In genomic region chr11:66454253-66454652, GRCh38 we compare ENCODE assay signal across 2 cellular contexts.
TF ChIP-seq lines count a peak whose summit lies in the region.

No MANE protein-coding gene starts in this region.

TF ChIP-seq in A549, 52 proteins besides CTCF, POLR2A, EP300 and RAD21:
- TF ChIP-seq JUNB (IDR thresholded peaks at IDR 0.05) (no peak), CEBPB (IDR thresholded peaks at IDR 0.05) (no peak), CBX8 (IDR thresholded peaks at IDR 0.05) (no peak), NFE2L2 (conservative IDR thresholded peaks at IDR 0.05; ENCODE audit: low read length) (no peak), EHF (CRISPR knock-in tag; IDR thresholded peaks at IDR 0.05) (no peak), E2F6 (IDR thresholded peaks at IDR 0.05; ENCODE audit: borderline replicate concordance, low read depth) (no peak), CBX2 (IDR thresholded peaks at IDR 0.05; ENCODE audit: borderline replicate concordance, low read depth) (no peak), SREBF2 (IDR thresholded peaks at IDR 0.05) (no peak), NR3C1 (IDR thresholded peaks at IDR 0.05) (no peak), HDAC2 (IDR thresholded peaks at IDR 0.05) (no peak), USF2 (IDR thresholded peaks at IDR 0.05) (no peak), TP53 (CRISPR knock-in tag; IDR thresholded peaks at IDR 0.05) (no peak), KDM5A (IDR thresholded peaks at IDR 0.05) (no peak), HEYL (CRISPR knock-in tag; IDR thresholded peaks at IDR 0.05) (no peak), ELK1 (IDR thresholded peaks at IDR 0.05; ENCODE audit: low read depth, low read length) (no peak), HOXA7 (CRISPR knock-in tag; IDR thresholded peaks at IDR 0.05) (no peak), RNF2 (IDR thresholded peaks at IDR 0.05; ENCODE audit: borderline replicate concordance, low read depth) (no peak), ATOH8 (CRISPR knock-in tag; IDR thresholded peaks at IDR 0.05; ENCODE audit: low read depth) (no peak), KDM1A (IDR thresholded peaks at IDR 0.05; ENCODE audit: low read depth) (no peak)

TF ChIP-seq in neural cell, 6 proteins besides CTCF, POLR2A, EP300 and RAD21:
- no peak for TF ChIP-seq EZH2 (IDR thresholded peaks at IDR 0.05; ENCODE audit: borderline replicate concordance, insufficient read depth, low read length, poor library complexity, severe bottlenecking)
- no peak for TF ChIP-seq MXI1 (conservative IDR thresholded peaks at IDR 0.05; ENCODE audit: poor library complexity, severe bottlenecking)
- no peak for TF ChIP-seq REST (IDR thresholded peaks at IDR 0.05; ENCODE audit: borderline replicate concordance)
- TF ChIP-seq SMC3 (conservative IDR thresholded peaks at IDR 0.05; ENCODE audit: poor library complexity), result no peak
- no peak for TF ChIP-seq TAF1 (IDR thresholded peaks at IDR 0.05; ENCODE audit: low read depth)
- TF ChIP-seq POLR2AphosphoS5 (IDR thresholded peaks at IDR 0.05), result no peak
